8 cellular contexts compared by ENCODE assay signal in the genomic region with DNA sequence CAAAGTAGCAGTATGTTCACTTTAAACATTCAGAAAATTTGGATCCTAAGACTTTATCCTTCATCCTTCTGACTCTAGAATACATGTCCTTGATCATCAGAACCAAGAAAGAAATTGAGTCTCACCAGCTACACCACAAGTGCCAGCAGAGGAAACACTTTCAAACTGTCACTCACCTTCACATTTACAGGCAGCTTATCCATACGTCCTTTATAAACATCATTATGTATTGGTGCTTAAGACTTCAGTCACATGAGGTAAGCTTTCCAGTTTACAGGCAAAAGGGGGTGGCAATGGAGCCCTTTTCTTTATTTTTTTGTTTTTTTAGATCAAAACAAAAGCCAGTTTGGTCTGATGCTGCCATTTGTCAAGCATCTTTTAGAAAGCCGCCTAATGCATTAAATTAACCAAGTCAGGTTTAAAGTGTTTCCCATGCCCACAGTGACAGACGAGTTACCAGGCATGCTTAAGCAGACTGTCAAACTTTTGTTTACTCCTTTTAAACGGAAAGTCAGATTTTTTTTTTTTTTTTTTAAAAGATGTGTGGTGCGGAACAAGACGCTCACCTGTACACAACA. TPM values are rescaled to one million over a fixed set of nuclear protein-coding genes. Genes with fewer than 3 reads are reported as not detected.
DNase-seq lines count a peak whose midpoint lies in the region; ATAC-seq and TF ChIP-seq lines count a peak whose summit lies in the region.

No MANE protein-coding gene starts in this region.

- no peaks in the 10 kb centered on the region for H3K27me3 Mint-ChIP-seq in T-helper 17 cell

- H3K9me3 ChIP-seq in T-helper 17 cell (ENCODE audit: control insufficient read depth, low read length, poor library complexity, severe bottlenecking) (no peaks in the 10 kb centered on the region), smooth muscle cell (replicated peaks; ENCODE audit: low read depth) (no peaks in the 10 kb centered on the region)

- no peaks in the 10 kb centered on the region for H3K27me3 ChIP-seq in smooth muscle cell (ENCODE audit: low read depth)

- H3K4me3 Mint-ChIP-seq in T-helper 17 cell = peak overlapping the region; percentile 87

- peak overlapping the region; percentile 98 for H3K4me2 ChIP-seq in smooth muscle cell

- peak overlapping the region; percentile 87 for H3K27ac ChIP-seq in smooth muscle cell (ENCODE audit: low read depth)

- no peaks in the 10 kb centered on the region for H3F3A ChIP-seq in smooth muscle cell (ENCODE audit: low read depth)

- H3K4me1 Mint-ChIP-seq in T-helper 17 cell = peaks cover 19% of the 10 kb centered on the region

- ATAC-seq in T-helper 17 cell = peak; percentile 19
- ATAC-seq in HG03039 (IDR thresholded peaks at IDR 0.05; ENCODE audit: unreplicated experiment) = no peak

- H4K20me1 ChIP-seq in smooth muscle cell (ENCODE audit: low read depth) = peaks cover 19% of the 10 kb centered on the region

- DNase-seq in NCI-H1417 (lab: John Stamatoyannopoulos, UW) (peak in 2 of 3 experiments; percentile 57 to 72), NCI-H1417 treated with DMSO at 0.1 percent for 48 hours (lab: John Stamatoyannopoulos, UW) (no peak), T-helper 17 cell (no peak), germinal center (ENCODE audit: low spot score) (peak; percentile 16), smooth muscle cell (lab: John Stamatoyannopoulos, UW; ENCODE audit: unreplicated experiment) (no peak), dedifferentiated amniotic fluid mesenchymal stem cell (ENCODE audit: extremely low spot score) (no peak), middle frontal gyrus (ENCODE audit: extremely low spot score, low spot score) (no peak)

- H3K9ac ChIP-seq in smooth muscle cell (ENCODE audit: low read depth) = no peak overlapping the region

- H3K27ac Mint-ChIP-seq in T-helper 17 cell = peak overlapping the region; percentile 85

- peaks cover 4% of the 10 kb centered on the region for H3K36me3 Mint-ChIP-seq in T-helper 17 cell (ENCODE audit: low read depth)

- H3K4me1 ChIP-seq in smooth muscle cell (ENCODE audit: low read depth) = peaks cover 5% of the 10 kb centered on the region

- no peak overlapping the region for H2AFZ ChIP-seq in smooth muscle cell (ENCODE audit: low read depth)

- H3K79me2 ChIP-seq in smooth muscle cell (ENCODE audit: low read depth) = peaks cover 34% of the 10 kb centered on the region

- no peaks in the 10 kb centered on the region for H3K36me3 ChIP-seq in smooth muscle cell (ENCODE audit: low read depth)

- peak overlapping the region; percentile 86 for H3K4me3 ChIP-seq in smooth muscle cell

- no peak for TF ChIP-seq CTCF in smooth muscle cell (IDR thresholded peaks at IDR 0.05; ENCODE audit: borderline replicate concordance, insufficient read depth, poor library complexity, severe bottlenecking)

- WGBS in smooth muscle cell (ENCODE audit: low lambda C conversion rate) = 26% methylated on average over 6 of the region's 6 CpGs

RNA-seq across cellular contexts. Expression of gene BRPF3, which starts 1.0 kb away (rescaled TPM):
- total RNA-seq in T-helper 17 cell (10 to 100 TPM; 27.6 to 30.6 TPM), smooth muscle cell (14.1 and 20.0 TPM in 2 replicates)
- polyA plus RNA-seq in smooth muscle cell = 8.9 and 10.8 TPM in 2 replicates

Comparison
In these comparisons a context has a peak if more than half of its experiments do, and no peak if none do; other contexts are left out.
1. DNase-seq: peak in NCI-H1417 (2 of 3) and germinal center (single experiment); none in NCI-H1417 treated with DMSO at 0.1 percent for 48 hours (single experiment), T-helper 17 cell (0 of 3), smooth muscle cell (single experiment), dedifferentiated amniotic fluid mesenchymal stem cell (single experiment) and middle frontal gyrus (single experiment).